In the genomic region with DNA sequence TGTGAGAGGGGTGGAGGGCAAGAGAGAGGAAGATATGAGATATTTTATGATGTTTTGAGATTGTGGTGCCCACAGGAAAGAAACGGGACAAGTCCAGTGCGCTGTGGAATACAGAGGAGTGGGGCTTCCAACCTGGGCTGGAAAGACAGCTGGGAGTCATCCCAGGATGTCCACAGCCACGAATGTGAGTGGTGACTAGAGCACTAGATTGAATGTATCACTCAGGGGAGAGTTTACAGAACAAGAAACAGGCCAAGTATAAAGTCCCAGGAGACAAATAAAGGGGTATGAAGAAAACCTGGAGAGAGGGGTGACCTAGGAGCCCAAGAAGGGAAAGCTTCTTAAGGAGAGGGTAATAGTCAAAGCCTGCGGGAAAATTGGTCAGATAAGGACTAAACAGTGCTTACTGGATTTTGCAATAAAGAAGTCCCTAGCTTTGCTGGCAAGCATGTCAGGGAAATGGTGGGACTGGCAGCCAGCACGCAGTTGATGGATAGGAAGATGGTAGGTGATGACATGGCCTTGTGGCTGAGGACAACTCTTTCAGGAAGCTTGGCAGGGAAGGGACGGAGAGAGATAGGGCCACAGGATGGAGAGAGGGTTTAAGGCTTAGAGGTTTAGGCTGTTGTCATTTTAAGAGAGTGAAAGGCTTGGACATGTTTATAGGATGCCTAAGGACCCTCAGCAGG, we compare ENCODE assay signal across 23 cellular contexts.
"Had no signal": no experiment of that assay in that cellular context is flagged by ENCODE, and none has a peak within 500 bp of the region (broad histone marks: within the 10 kb centered on the region; RNA-seq: fewer than 3 reads in every experiment).

No MANE protein-coding gene starts in this region.

- H3K4me1 Mint-ChIP-seq: central memory CD8-positive, alpha-beta T cell; naive B cell had no signal

- H3K4me3 ChIP-seq: dorsolateral prefrontal cortex, lung, pancreas, prostate gland, stomach, thoracic aorta had no signal

- H3K4me1 ChIP-seq: pancreas, prostate gland, stomach had no signal

- H3K9me3 ChIP-seq: pancreas, prostate gland, stomach, thoracic aorta had no signal

- H3K27ac Mint-ChIP-seq: nephron had no signal

- H3K27me3 ChIP-seq: dorsolateral prefrontal cortex, pancreas, stomach had no signal

- DNase-seq: cortex of kidney; dorsolateral prefrontal cortex; effector CD8-positive, alpha-beta T cell; head of caudate nucleus; hippocampal formation; kidney glomerular epithelial cell; mesenchymal stem cell; naive B cell; occipital lobe; pancreas; retina; small intestine; stimulated activated CD4-positive, alpha-beta T cell treated with anti-CD3 and anti-CD28 coated beads, Interleukin-12 subunit alpha, Interleukin-12 subunit beta, amount 100 ng/mL, for 4 hours; stimulated activated naive CD4-positive, alpha-beta T cell; stomach; substantia nigra; trophoblast cell had no signal

- H3K4me3 Mint-ChIP-seq: central memory CD8-positive, alpha-beta T cell; naive B cell; nephron had no signal

- H3K27ac ChIP-seq: pancreas, prostate gland, stomach, thoracic aorta had no signal

- ATAC-seq: left lobe of liver, pancreas had no signal

- H3K9me3 Mint-ChIP-seq: central memory CD8-positive, alpha-beta T cell had no signal

- H3K36me3 ChIP-seq: pancreas, prostate gland, stomach, thoracic aorta had no signal
